Comparison of ENCODE assay signal across 1 cellular context in genomic region chr16:81752225-81752875, GRCh38.
TF ChIP-seq lines count a peak whose summit lies in the region.

No MANE protein-coding gene starts in this region.

TF ChIP-seq in endothelial cell of umbilical vein, 7 proteins besides CTCF, POLR2A, EP300 and RAD21 (continued from another document):
- TF ChIP-seq MAX (IDR thresholded peaks at IDR 0.05; ENCODE audit: insufficient read depth, insufficient read length) (no peak), POLR2AphosphoS5 (IDR thresholded peaks at IDR 0.05; ENCODE audit: insufficient read depth, low read depth, low read length) (no peak), JUN (IDR thresholded peaks at IDR 0.05; ENCODE audit: borderline replicate concordance, insufficient read depth, insufficient read length, low read depth) (no peak), MYC (IDR thresholded peaks at IDR 0.05; ENCODE audit: low read depth, low read length) (no peak)
